1 cellular context compared by ENCODE assay signal in the genomic region with DNA sequence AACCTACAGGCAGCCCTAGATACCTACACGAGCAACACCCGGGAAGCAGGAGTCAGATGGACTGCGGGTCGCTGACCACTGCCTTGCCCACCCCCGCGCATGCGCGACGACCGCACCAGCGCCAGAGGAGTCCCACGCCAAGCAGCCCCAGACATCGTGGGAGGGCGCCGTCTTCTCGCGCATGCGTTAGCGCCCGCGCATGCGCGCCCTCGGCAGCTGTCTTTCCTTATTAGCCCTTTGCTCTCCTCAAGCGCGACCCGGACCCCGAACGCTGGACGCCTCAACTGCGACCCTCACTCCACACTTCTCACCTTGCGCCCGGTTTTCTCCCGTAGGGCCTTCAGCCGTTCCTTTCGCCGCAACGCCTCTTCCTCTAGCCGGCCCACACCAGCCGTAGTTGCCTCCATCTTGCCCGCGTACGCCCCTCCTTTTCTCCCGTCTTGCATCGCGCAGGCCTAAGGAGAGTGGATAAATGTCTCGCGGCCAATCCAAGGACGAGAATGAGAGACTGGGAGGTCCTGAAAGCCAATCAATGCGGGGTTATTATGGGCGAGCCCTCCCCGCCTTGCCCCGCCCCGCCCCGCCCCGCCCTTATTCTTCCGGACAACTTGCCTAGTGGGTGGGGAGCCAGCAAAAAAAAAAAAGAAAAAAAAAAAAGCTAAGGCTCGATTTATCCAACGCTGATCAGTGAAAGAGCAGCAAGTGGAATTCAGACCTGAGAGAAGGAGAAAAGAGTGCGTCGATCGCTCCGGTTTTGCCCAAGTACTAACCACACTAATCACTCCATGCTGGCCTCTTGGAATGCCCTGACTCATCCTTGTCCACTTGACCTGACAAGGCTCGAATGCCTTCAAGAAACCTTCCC.
A peak's percentile ranks its signal among the peaks of the same experiment; 100 is the strongest.
TF ChIP-seq lines count a peak whose summit lies in the region.

A gene (minus strand): TSS at position 420 of the 865 bp plus-strand sequence. CDS start 13 bp downstream, at position 407.

TF ChIP-seq in HepG2, 621 proteins besides CTCF, POLR2A, EP300 and RAD21 (continued from another document and continues in another):
- TF ChIP-seq ZMAT3 (CRISPR knock-in tag; conservative IDR thresholded peaks at IDR 0.05): peak; percentile 31; the same call in 1 of the 2 replicates
- no peak for TF ChIP-seq SP1 (IDR thresholded peaks at IDR 0.05)
- TF ChIP-seq SP1 (CRISPR knock-in tag; IDR thresholded peaks at IDR 0.05): peak; percentile 80
- no peak for TF ChIP-seq U2AF1 (optimal IDR thresholded peaks at IDR 0.05; ENCODE audit: low read depth, low read length)
- TF ChIP-seq, protein P1, sequence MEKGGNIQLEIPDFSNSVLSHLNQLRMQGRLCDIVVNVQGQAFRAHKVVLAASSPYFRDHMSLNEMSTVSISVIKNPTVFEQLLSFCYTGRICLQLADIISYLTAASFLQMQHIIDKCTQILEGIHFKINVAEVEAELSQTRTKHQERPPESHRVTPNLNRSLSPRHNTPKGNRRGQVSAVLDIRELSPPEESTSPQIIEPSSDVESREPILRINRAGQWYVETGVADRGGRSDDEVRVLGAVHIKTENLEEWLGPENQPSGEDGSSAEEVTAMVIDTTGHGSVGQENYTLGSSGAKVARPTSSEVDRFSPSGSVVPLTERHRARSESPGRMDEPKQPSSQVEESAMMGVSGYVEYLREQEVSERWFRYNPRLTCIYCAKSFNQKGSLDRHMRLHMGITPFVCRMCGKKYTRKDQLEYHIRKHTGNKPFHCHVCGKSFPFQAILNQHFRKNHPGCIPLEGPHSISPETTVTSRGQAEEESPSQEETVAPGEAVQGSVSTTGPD (CRISPR knock-in tag; IDR thresholded peaks at IDR 0.05): no peak
- no peak for TF ChIP-seq KLF15 (CRISPR knock-in tag; IDR thresholded peaks at IDR 0.05; ENCODE audit: borderline replicate concordance)
- TF ChIP-seq REPIN1 (CRISPR knock-in tag; IDR thresholded peaks at IDR 0.05; ENCODE audit: borderline replicate concordance, low read depth): peak; percentile 47; the same call in 1 of the 2 replicates
- TF ChIP-seq ARHGAP35 (CRISPR knock-in tag; IDR thresholded peaks at IDR 0.05; ENCODE audit: borderline replicate concordance): peak; percentile 82; the same call in 1 of the 2 replicates
- peak; percentile 56 for TF ChIP-seq MYC (CRISPR knock-in tag; IDR thresholded peaks at IDR 0.05; ENCODE audit: borderline replicate concordance)
- TF ChIP-seq MTA1 (CRISPR knock-in tag; IDR thresholded peaks at IDR 0.05; ENCODE audit: borderline replicate concordance): peak; percentile 34; the same call in 1 of the 2 replicates
- TF ChIP-seq, protein P2, sequence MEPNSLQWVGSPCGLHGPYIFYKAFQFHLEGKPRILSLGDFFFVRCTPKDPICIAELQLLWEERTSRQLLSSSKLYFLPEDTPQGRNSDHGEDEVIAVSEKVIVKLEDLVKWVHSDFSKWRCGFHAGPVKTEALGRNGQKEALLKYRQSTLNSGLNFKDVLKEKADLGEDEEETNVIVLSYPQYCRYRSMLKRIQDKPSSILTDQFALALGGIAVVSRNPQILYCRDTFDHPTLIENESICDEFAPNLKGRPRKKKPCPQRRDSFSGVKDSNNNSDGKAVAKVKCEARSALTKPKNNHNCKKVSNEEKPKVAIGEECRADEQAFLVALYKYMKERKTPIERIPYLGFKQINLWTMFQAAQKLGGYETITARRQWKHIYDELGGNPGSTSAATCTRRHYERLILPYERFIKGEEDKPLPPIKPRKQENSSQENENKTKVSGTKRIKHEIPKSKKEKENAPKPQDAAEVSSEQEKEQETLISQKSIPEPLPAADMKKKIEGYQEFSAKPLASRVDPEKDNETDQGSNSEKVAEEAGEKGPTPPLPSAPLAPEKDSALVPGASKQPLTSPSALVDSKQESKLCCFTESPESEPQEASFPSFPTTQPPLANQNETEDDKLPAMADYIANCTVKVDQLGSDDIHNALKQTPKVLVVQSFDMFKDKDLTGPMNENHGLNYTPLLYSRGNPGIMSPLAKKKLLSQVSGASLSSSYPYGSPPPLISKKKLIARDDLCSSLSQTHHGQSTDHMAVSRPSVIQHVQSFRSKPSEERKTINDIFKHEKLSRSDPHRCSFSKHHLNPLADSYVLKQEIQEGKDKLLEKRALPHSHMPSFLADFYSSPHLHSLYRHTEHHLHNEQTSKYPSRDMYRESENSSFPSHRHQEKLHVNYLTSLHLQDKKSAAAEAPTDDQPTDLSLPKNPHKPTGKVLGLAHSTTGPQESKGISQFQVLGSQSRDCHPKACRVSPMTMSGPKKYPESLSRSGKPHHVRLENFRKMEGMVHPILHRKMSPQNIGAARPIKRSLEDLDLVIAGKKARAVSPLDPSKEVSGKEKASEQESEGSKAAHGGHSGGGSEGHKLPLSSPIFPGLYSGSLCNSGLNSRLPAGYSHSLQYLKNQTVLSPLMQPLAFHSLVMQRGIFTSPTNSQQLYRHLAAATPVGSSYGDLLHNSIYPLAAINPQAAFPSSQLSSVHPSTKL (CRISPR knock-in tag; IDR thresholded peaks at IDR 0.05): peak; percentile 52
- TF ChIP-seq, protein P3, sequence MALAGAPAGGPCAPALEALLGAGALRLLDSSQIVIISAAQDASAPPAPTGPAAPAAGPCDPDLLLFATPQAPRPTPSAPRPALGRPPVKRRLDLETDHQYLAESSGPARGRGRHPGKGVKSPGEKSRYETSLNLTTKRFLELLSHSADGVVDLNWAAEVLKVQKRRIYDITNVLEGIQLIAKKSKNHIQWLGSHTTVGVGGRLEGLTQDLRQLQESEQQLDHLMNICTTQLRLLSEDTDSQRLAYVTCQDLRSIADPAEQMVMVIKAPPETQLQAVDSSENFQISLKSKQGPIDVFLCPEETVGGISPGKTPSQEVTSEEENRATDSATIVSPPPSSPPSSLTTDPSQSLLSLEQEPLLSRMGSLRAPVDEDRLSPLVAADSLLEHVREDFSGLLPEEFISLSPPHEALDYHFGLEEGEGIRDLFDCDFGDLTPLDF (CRISPR knock-in tag; IDR thresholded peaks at IDR 0.05): no peak
- TF ChIP-seq, protein P4, sequence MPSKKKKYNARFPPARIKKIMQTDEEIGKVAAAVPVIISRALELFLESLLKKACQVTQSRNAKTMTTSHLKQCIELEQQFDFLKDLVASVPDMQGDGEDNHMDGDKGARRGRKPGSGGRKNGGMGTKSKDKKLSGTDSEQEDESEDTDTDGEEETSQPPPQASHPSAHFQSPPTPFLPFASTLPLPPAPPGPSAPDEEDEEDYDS (CRISPR knock-in tag; IDR thresholded peaks at IDR 0.05): peak; percentile 77
- TF ChIP-seq CAMTA2 (CRISPR knock-in tag; IDR thresholded peaks at IDR 0.05; ENCODE audit: borderline replicate concordance): peak; percentile 32; the same call in 1 of the 2 replicates
- TF ChIP-seq, protein P5, sequence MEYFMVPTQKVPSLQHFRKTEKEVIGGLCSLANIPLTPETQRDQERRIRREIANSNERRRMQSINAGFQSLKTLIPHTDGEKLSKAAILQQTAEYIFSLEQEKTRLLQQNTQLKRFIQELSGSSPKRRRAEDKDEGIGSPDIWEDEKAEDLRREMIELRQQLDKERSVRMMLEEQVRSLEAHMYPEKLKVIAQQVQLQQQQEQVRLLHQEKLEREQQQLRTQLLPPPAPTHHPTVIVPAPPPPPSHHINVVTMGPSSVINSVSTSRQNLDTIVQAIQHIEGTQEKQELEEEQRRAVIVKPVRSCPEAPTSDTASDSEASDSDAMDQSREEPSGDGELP (IDR thresholded peaks at IDR 0.05; ENCODE audit: borderline replicate concordance, low read depth): no peak; the same call in 1 of the 2 replicates
- no peak for TF ChIP-seq ZFP36L1 (CRISPR knock-in tag; IDR thresholded peaks at IDR 0.05)
- peak; percentile 94 for TF ChIP-seq YY1 (IDR thresholded peaks at IDR 0.05; ENCODE audit: insufficient read depth, insufficient replicate concordance, low read depth, low read length)
- 0 out of 2 replicates have a peak, but pooled peaks have one; percentile 22 for TF ChIP-seq ZSCAN25 (CRISPR knock-in tag; IDR thresholded peaks at IDR 0.05)
- TF ChIP-seq HOXA3 (CRISPR knock-in tag; IDR thresholded peaks at IDR 0.05): peak; percentile 81
- peak; percentile 70; the same call in 1 of the 2 replicates for TF ChIP-seq HDAC2 (CRISPR knock-in tag; IDR thresholded peaks at IDR 0.05)
- peak; percentile 71; the same call in 1 of the 2 replicates for TF ChIP-seq YEATS4 (CRISPR knock-in tag; IDR thresholded peaks at IDR 0.05; ENCODE audit: borderline replicate concordance)
- no peak for TF ChIP-seq ZNF230 (CRISPR knock-in tag; IDR thresholded peaks at IDR 0.05)
- no peak for TF ChIP-seq EZH2 (conservative IDR thresholded peaks at IDR 0.05; ENCODE audit: low read depth, low read length)
- TF ChIP-seq, protein P6, sequence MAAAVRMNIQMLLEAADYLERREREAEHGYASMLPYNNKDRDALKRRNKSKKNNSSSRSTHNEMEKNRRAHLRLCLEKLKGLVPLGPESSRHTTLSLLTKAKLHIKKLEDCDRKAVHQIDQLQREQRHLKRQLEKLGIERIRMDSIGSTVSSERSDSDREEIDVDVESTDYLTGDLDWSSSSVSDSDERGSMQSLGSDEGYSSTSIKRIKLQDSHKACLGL (CRISPR knock-in tag; IDR thresholded peaks at IDR 0.05): peak; percentile 87
- peak; percentile 88 for TF ChIP-seq SPEN (CRISPR knock-in tag; IDR thresholded peaks at IDR 0.05; ENCODE audit: low read depth)
- TF ChIP-seq, protein P7, sequence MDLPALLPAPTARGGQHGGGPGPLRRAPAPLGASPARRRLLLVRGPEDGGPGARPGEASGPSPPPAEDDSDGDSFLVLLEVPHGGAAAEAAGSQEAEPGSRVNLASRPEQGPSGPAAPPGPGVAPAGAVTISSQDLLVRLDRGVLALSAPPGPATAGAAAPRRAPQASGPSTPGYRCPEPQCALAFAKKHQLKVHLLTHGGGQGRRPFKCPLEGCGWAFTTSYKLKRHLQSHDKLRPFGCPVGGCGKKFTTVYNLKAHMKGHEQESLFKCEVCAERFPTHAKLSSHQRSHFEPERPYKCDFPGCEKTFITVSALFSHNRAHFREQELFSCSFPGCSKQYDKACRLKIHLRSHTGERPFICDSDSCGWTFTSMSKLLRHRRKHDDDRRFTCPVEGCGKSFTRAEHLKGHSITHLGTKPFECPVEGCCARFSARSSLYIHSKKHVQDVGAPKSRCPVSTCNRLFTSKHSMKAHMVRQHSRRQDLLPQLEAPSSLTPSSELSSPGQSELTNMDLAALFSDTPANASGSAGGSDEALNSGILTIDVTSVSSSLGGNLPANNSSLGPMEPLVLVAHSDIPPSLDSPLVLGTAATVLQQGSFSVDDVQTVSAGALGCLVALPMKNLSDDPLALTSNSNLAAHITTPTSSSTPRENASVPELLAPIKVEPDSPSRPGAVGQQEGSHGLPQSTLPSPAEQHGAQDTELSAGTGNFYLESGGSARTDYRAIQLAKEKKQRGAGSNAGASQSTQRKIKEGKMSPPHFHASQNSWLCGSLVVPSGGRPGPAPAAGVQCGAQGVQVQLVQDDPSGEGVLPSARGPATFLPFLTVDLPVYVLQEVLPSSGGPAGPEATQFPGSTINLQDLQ (CRISPR knock-in tag; IDR thresholded peaks at IDR 0.05): peak; percentile 45; the same call in 1 of the 2 replicates
- TF ChIP-seq SP2 (CRISPR knock-in tag; IDR thresholded peaks at IDR 0.05): peak; percentile 84
- TF ChIP-seq ZKSCAN8 (CRISPR knock-in tag; IDR thresholded peaks at IDR 0.05; ENCODE audit: borderline replicate concordance): no peak
- TF ChIP-seq ZNF484 (CRISPR knock-in tag; IDR thresholded peaks at IDR 0.05; ENCODE audit: borderline replicate concordance, low read depth): no peak
- TF ChIP-seq POLR2AphosphoS5 (IDR thresholded peaks at IDR 0.05; ENCODE audit: low read depth, low read length): peak; percentile 89
- no peak for TF ChIP-seq ZBTB1 (CRISPR knock-in tag; IDR thresholded peaks at IDR 0.05; ENCODE audit: borderline replicate concordance)
- TF ChIP-seq NCOR1 (IDR thresholded peaks at IDR 0.05; ENCODE audit: borderline replicate concordance, low read length): no peak
- no peak for TF ChIP-seq EHMT2 (IDR thresholded peaks at IDR 0.05; ENCODE audit: borderline replicate concordance, low read depth, low read length)
- TF ChIP-seq, protein P8, sequence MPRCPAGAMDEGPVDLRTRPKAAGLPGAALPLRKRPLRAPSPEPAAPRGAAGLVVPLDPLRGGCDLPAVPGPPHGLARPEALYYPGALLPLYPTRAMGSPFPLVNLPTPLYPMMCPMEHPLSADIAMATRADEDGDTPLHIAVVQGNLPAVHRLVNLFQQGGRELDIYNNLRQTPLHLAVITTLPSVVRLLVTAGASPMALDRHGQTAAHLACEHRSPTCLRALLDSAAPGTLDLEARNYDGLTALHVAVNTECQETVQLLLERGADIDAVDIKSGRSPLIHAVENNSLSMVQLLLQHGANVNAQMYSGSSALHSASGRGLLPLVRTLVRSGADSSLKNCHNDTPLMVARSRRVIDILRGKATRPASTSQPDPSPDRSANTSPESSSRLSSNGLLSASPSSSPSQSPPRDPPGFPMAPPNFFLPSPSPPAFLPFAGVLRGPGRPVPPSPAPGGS (CRISPR knock-in tag; IDR thresholded peaks at IDR 0.05): peak; percentile 38; the same call in 1 of the 2 replicates
- TF ChIP-seq ZNF224 (CRISPR knock-in tag; IDR thresholded peaks at IDR 0.05): 0 out of 2 replicates have a peak, but pooled peaks have one; percentile 15
- 0 out of 2 replicates have a peak, but pooled peaks have one; percentile 37 for TF ChIP-seq ZNF782 (CRISPR knock-in tag; IDR thresholded peaks at IDR 0.05; ENCODE audit: borderline replicate concordance)
- TF ChIP-seq, protein P9, sequence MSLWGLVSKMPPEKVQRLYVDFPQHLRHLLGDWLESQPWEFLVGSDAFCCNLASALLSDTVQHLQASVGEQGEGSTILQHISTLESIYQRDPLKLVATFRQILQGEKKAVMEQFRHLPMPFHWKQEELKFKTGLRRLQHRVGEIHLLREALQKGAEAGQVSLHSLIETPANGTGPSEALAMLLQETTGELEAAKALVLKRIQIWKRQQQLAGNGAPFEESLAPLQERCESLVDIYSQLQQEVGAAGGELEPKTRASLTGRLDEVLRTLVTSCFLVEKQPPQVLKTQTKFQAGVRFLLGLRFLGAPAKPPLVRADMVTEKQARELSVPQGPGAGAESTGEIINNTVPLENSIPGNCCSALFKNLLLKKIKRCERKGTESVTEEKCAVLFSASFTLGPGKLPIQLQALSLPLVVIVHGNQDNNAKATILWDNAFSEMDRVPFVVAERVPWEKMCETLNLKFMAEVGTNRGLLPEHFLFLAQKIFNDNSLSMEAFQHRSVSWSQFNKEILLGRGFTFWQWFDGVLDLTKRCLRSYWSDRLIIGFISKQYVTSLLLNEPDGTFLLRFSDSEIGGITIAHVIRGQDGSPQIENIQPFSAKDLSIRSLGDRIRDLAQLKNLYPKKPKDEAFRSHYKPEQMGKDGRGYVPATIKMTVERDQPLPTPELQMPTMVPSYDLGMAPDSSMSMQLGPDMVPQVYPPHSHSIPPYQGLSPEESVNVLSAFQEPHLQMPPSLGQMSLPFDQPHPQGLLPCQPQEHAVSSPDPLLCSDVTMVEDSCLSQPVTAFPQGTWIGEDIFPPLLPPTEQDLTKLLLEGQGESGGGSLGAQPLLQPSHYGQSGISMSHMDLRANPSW (CRISPR knock-in tag; IDR thresholded peaks at IDR 0.05; ENCODE audit: borderline replicate concordance): no peak
- TF ChIP-seq GFI1 (CRISPR knock-in tag; IDR thresholded peaks at IDR 0.05; ENCODE audit: borderline replicate concordance): no peak
